ENCODE assay signal across 11 cellular contexts in genomic region chr12:76024942-76025600, GRCh38. TPM values are rescaled to one million over a fixed set of nuclear protein-coding genes. Genes with fewer than 3 reads are reported as not detected.
DNase-seq lines count a peak whose midpoint lies in the region; ATAC-seq and TF ChIP-seq lines count a peak whose summit lies in the region.
"Had no signal": no experiment of that assay in that cellular context is flagged by ENCODE, and none has a peak within 500 bp of the region (broad histone marks: within the 10 kb centered on the region; RNA-seq: fewer than 3 reads in every experiment).

No MANE protein-coding gene starts in this region.

- H3K9me3 Mint-ChIP-seq in T-cell (no peaks in the 10 kb centered on the region), Caco-2 (ENCODE audit: unreplicated experiment) (no peaks in the 10 kb centered on the region)

- peak overlapping the region; percentile 43 to 64 for H3K27ac Mint-ChIP-seq in T-cell
- no peak overlapping the region for H3K27ac Mint-ChIP-seq in Caco-2 (ENCODE audit: unreplicated experiment)

- DNase-seq in AML-193 (lab: John Stamatoyannopoulos, UW): peak; percentile 40 to 74
- no peak for DNase-seq in T-cell
- peak; percentile 93 for DNase-seq in fibroblast of the aortic adventitia (ENCODE audit: low read depth)
- DNase-seq in Caco-2: no peak
- DNase-seq in KBM-7: no peak
- no peak for DNase-seq in putamen (ENCODE audit: low spot score)
- no peak for DNase-seq in activated CD4-positive, CD25-positive, alpha-beta regulatory T cell treated with anti-CD3 and anti-CD28 coated beads, Interleukin-2, amount 50 U/mL, for 72 hours
- DNase-seq: left lung; NCI-H524 treated with DMSO at 0.1 percent for 48 hours; stimulated activated CD4-positive, alpha-beta T cell treated with anti-CD3 and anti-CD28 coated beads, Interleukin-12 subunit alpha, Interleukin-12 subunit beta, amount 100 ng/mL, for 4 hours had no signal

- intact Hi-C loops in Caco-2 (cut with micrococcal nuclease; ENCODE audit: unreplicated experiment): no loop called here

- TF ChIP-seq CTCF in fibroblast of the aortic adventitia (IDR thresholded peaks at IDR 0.05; ENCODE audit: insufficient read depth, low read length): peak; percentile 4
- no peak for TF ChIP-seq CTCF in Caco-2 (IDR thresholded peaks at IDR 0.05; ENCODE audit: insufficient read depth in 1 of 2, low read depth in 1 of 2, low read length in 1 of 2, severe bottlenecking in 1 of 2, unreplicated experiment in 1 of 2)

- H3K27me3 Mint-ChIP-seq in T-cell: no peaks in the 10 kb centered on the region
- no peaks in the 10 kb centered on the region for H3K27me3 Mint-ChIP-seq in Caco-2 (ENCODE audit: insufficient read depth, unreplicated experiment)

- H3K9me3 ChIP-seq in Caco-2: no peaks in the 10 kb centered on the region
- H3K9me3 ChIP-seq: left lung had no signal

- ATAC-seq in HG03432 (IDR thresholded peaks at IDR 0.05; ENCODE audit: unreplicated experiment) (peak; percentile 42), T-cell (replicated peaks in 1 of 4) (no peak)
- ATAC-seq: left lung had no signal

- no peak overlapping the region for H3K4me3 ChIP-seq in fibroblast of the aortic adventitia (ENCODE audit: low read depth, low read length)
- no peak overlapping the region for H3K4me3 ChIP-seq in Caco-2 (ENCODE audit: low read depth, low read length)
- H3K4me3 ChIP-seq: left lung had no signal

- BruUV-seq in Caco-2 (replicated peaks; lab: Mats Ljungman, UMichigan): no TSS peak

- no peaks in the 10 kb centered on the region for H3K36me3 Mint-ChIP-seq in T-cell
- peaks cover 42% of the 10 kb centered on the region for H3K36me3 Mint-ChIP-seq in Caco-2 (ENCODE audit: insufficient read depth, unreplicated experiment)

- POLR2A ChIA-PET in T-cell (lab: Charles Lee) (interaction anchor here (0.5 to 0.6 kb wide), 2 partner anchors 43 to 58 kb away, joined by 4 to 8 read pairs; no protein-coding TSS in a partner anchor), Caco-2 (lab: Charles Lee) (no interaction called here)

- CTCF ChIA-PET in T-cell (lab: Charles Lee) (interaction anchor here (0.5 to 1.1 kb wide), 4 partner anchors 9 to 79 kb away, joined by 3 to 5 read pairs (median 4); no protein-coding TSS in a partner anchor), Caco-2 (lab: Charles Lee) (no interaction called here)

- H3K4me1 ChIP-seq in Caco-2: peaks cover 22% of the 10 kb centered on the region

- in situ Hi-C loops in KBM-7 (cut with MboI; ENCODE audit: low pct_unique_long_range_greater_than_20kb, low sequenced_read_pairs): loop anchor here (25.0 kb wide), 1 partner anchor 488 kb away; no protein-coding TSS in a partner anchor

- H3K4me3 Mint-ChIP-seq in T-cell: no peak overlapping the region
- H3K4me3 Mint-ChIP-seq in Caco-2 (ENCODE audit: unreplicated experiment): no peak overlapping the region

- H3K36me3 ChIP-seq in Caco-2 (ENCODE audit: control insufficient read depth, insufficient read depth, low read length): no peaks in the 10 kb centered on the region
- H3K36me3 ChIP-seq: left lung had no signal

- no peaks in the 10 kb centered on the region for H3K27me3 ChIP-seq in Caco-2 (replicated peaks; ENCODE audit: control insufficient read depth, insufficient read depth, low read length)

- H3K4me1 Mint-ChIP-seq in T-cell (peaks cover 20 to 56% (median 53%) of the 10 kb centered on the region in 3 donors), Caco-2 (ENCODE audit: low read depth, unreplicated experiment) (peaks cover 11% of the 10 kb centered on the region)

RNA-seq across cellular contexts. Expression of gene PHLDA1, which starts 6.5 kb away (rescaled TPM):
- total RNA-seq in T-cell: 10 to 100 TPM in 1 of 5 donors, 1 to 10 TPM in 4; 5.4 to 11.7 (median 7.1) TPM
- total RNA-seq in fibroblast of the aortic adventitia (ENCODE audit: low replicate concordance): 27.9 and 202 TPM in 2 replicates
- 46.2 and 47.2 TPM in 2 replicates for total RNA-seq in Caco-2 (2022)

RNA-seq across cellular contexts. Expression of gene NAP1L1, which starts 59.4 kb away (rescaled TPM):
- 100 to 1,000 TPM; 523 to 643 (median 591) TPM for total RNA-seq in T-cell
- total RNA-seq in fibroblast of the aortic adventitia (ENCODE audit: low replicate concordance): 377 and 1,883 TPM in 2 replicates
- total RNA-seq in Caco-2 (2022): 696 and 711 TPM in 2 replicates

Comparison
In these comparisons a context has a peak if more than half of its experiments do, and no peak if none do; other contexts are left out.
1. DNase-seq: peak in AML-193 (2 of 2) and fibroblast of the aortic adventitia (single experiment); none in T-cell (0 of 34), Caco-2 (0 of 2), KBM-7 (single experiment), putamen (single experiment) and activated CD4-positive, CD25-positive, alpha-beta regulatory T cell treated with anti-CD3 and anti-CD28 coated beads, Interleukin-2, amount 50 U/mL, for 72 hours (single experiment).